Comparison of ENCODE assay signal across 23 cellular contexts in genomic region chr21:42411891-42412635, GRCh38. TPM values are rescaled to one million over a fixed set of nuclear protein-coding genes. Genes with fewer than 3 reads are reported as not detected.
DNase-seq lines count a peak whose midpoint lies in the region; ATAC-seq, FAIRE-seq and TF ChIP-seq lines count a peak whose summit lies in the region.
"Had no signal": no experiment of that assay in that cellular context is flagged by ENCODE, and none has a peak within 500 bp of the region (broad histone marks: within the 10 kb centered on the region; RNA-seq: fewer than 3 reads in every experiment).

No MANE protein-coding gene starts in this region.

- FAIRE-seq in H1 (lab: Jason Lieb, UNC), result no peak
- FAIRE-seq: G401.6, GM12878 had no signal

- ATAC-seq in HG03460 (IDR thresholded peaks at IDR 0.05; ENCODE audit: unreplicated experiment), result no peak
- no peak for ATAC-seq in GM21367 (IDR thresholded peaks at IDR 0.05; ENCODE audit: unreplicated experiment)
- ATAC-seq: GM12878, T-cell had no signal

- peak overlapping the region; percentile 42 for H4K91ac ChIP-seq in H1 (replicated peaks; ENCODE audit: insufficient read length, low read length)

- DNase-seq in activated naive CD4-positive, alpha-beta T cell treated with anti-CD3 and anti-CD28 coated beads, Interleukin-2, amount 10 ng/mL, durations not matched to agents 7 days and 5 days, result peak; percentile 18
- no peak for DNase-seq in activated naive CD4-positive, alpha-beta T cell treated with anti-CD3 and anti-CD28 coated beads, Interleukin-2, amount 50 U/mL, for 16 hours
- DNase-seq in NCI-H226 (peak; percentile 59), H1 (ENCODE audit: low read depth in 1 of 2, low spot score in 2 of 2) (no peak), smooth muscle cell (lab: John Stamatoyannopoulos, UW; ENCODE audit: unreplicated experiment) (no peak)
- DNase-seq in stimulated activated CD4-positive, alpha-beta T cell treated with anti-CD3 and anti-CD28 coated beads, Interleukin-2, amount 100 ng/mL, for 48 hours, result no peak
- DNase-seq: activated naive CD4-positive, alpha-beta T cell; dorsolateral prefrontal cortex; heart right ventricle; IMR-90; NCI-H187 treated with DMSO at 0.1 percent for 48 hours; NCI-H446 treated with DMSO at 0.1 percent for 48 hours; NK-92 treated with Interleukin-12 subunit alpha and Interleukin-12 subunit beta, amount 100 ng/mL, for 24 hours; spleen had no signal

- no peak overlapping the region for H2BK15ac ChIP-seq in H1 (ENCODE audit: low read length)

- no peak overlapping the region for H4K8ac ChIP-seq in H1 (ENCODE audit: extremely low read depth, insufficient read depth, low read length)

- no peak overlapping the region for H2BK12ac ChIP-seq in H1 (ENCODE audit: low read depth, low read length)

- H3K4me2 ChIP-seq in H1 (ENCODE audit: insufficient read depth in 1 of 2, low read depth in 2 of 2, low read length in 2 of 2) (no peak overlapping the region), smooth muscle cell (no peak overlapping the region)

- H3K23ac ChIP-seq in H1 (ENCODE audit: insufficient read length), result no peak overlapping the region

- H3K79me1 ChIP-seq in H1 (ENCODE audit: low read depth, low read length), result no peaks in the 10 kb centered on the region

- H3F3A ChIP-seq in smooth muscle cell (ENCODE audit: low read depth), result no peaks in the 10 kb centered on the region

- H3K4me3 Mint-ChIP-seq in activated naive CD4-positive, alpha-beta T cell treated with anti-CD3 and anti-CD28 coated beads, Interleukin-2, amount 10 ng/mL, durations not matched to agents 7 days and 5 days, result no peak overlapping the region
- H3K4me3 Mint-ChIP-seq: nephron, T-cell had no signal

- peaks cover 6% of the 10 kb centered on the region for H3K23me2 ChIP-seq in H1 (ENCODE audit: low read depth, low read length)

- H3K79me2 ChIP-seq in H1 (ENCODE audit: control insufficient read depth in 1 of 2, insufficient read depth in 2 of 2, low read length in 2 of 2) (no peaks in the 10 kb centered on the region), smooth muscle cell (ENCODE audit: low read depth) (no peaks in the 10 kb centered on the region)

- H3K4ac ChIP-seq in H1 (replicated peaks; ENCODE audit: insufficient read length, low read depth, low read length), result no peak overlapping the region

- H3K36me3 ChIP-seq in H1 (ENCODE audit: control insufficient read depth in 2 of 4, insufficient read depth in 4 of 4, low read length in 3 of 4), result no peaks in the 10 kb centered on the region
- H3K36me3 ChIP-seq in smooth muscle cell (ENCODE audit: low read depth), result no peaks in the 10 kb centered on the region
- H3K36me3 ChIP-seq: upper lobe of left lung had no signal

- H4K5ac ChIP-seq in H1 (ENCODE audit: insufficient read length, low read depth, low read length), result no peak overlapping the region

- no peak overlapping the region for H3K56ac ChIP-seq in H1 (replicated peaks; ENCODE audit: insufficient read length, low read depth, low read length)

- no peak overlapping the region for H2BK20ac ChIP-seq in H1 (ENCODE audit: low read length)

- TF ChIP-seq POLR2A in H1 (IDR thresholded peaks at IDR 0.05; ENCODE audit: control extremely low read depth in 1 of 2, low read depth in 2 of 2, low read length in 2 of 2), result no peak

- POLR2A ChIA-PET in H1 (lab: Charles Lee; ENCODE audit: partially characterized antibody), result interaction anchor here (1.1 kb wide), 1 partner anchor 20 kb away, joined by 3 read pairs; no protein-coding TSS in a partner anchor

- no peak overlapping the region for H2AFZ ChIP-seq in H1 (ENCODE audit: low read length)
- peak overlapping the region; percentile 41 for H2AFZ ChIP-seq in smooth muscle cell (ENCODE audit: low read depth)

- peaks cover 71% of the 10 kb centered on the region for H3K4me1 Mint-ChIP-seq in activated naive CD4-positive, alpha-beta T cell treated with anti-CD3 and anti-CD28 coated beads, Interleukin-2, amount 10 ng/mL, durations not matched to agents 7 days and 5 days
- H3K4me1 Mint-ChIP-seq: nephron had no signal

- peaks cover 65% of the 10 kb centered on the region for H3K36me3 Mint-ChIP-seq in activated naive CD4-positive, alpha-beta T cell treated with anti-CD3 and anti-CD28 coated beads, Interleukin-2, amount 10 ng/mL, durations not matched to agents 7 days and 5 days

- no peak overlapping the region for H2AK5ac ChIP-seq in H1 (ENCODE audit: low read depth, low read length)

- H3K27me3 Mint-ChIP-seq in activated naive CD4-positive, alpha-beta T cell treated with anti-CD3 and anti-CD28 coated beads, Interleukin-2, amount 10 ng/mL, durations not matched to agents 7 days and 5 days, result no peaks in the 10 kb centered on the region
- H3K27me3 Mint-ChIP-seq: T-cell had no signal

- TF ChIP-seq CTCF in H1 (IDR thresholded peaks at IDR 0.05; ENCODE audit: control extremely low read depth in 1 of 3, insufficient read depth in 1 of 3, low read depth in 1 of 3, low read length in 3 of 3) (no peak), smooth muscle cell (IDR thresholded peaks at IDR 0.05; ENCODE audit: borderline replicate concordance, insufficient read depth, poor library complexity, severe bottlenecking) (no peak)

- no peak for TF ChIP-seq EP300 in H1 (IDR thresholded peaks at IDR 0.05; ENCODE audit: borderline replicate concordance in 1 of 2, low read depth in 2 of 2, low read length in 2 of 2)

- no peaks in the 10 kb centered on the region for H3K9me3 ChIP-seq in H1 (ENCODE audit: insufficient read depth in 2 of 2, low read depth in 1 of 2, low read length in 1 of 2)
- no peaks in the 10 kb centered on the region for H3K9me3 ChIP-seq in smooth muscle cell (replicated peaks; ENCODE audit: low read depth)
- H3K9me3 ChIP-seq: heart right ventricle, spleen, upper lobe of left lung had no signal

- CTCF ChIA-PET in activated naive CD4-positive, alpha-beta T cell treated with anti-CD3 and anti-CD28 coated beads, Interleukin-2, amount 10 ng/mL, durations not matched to agents 7 days and 5 days (lab: Charles Lee), result interaction anchor here (0.6 to 1.5 kb wide), 2 partner anchors 30 to 431 kb away, joined by 4 read pairs; no protein-coding TSS in a partner anchor
- CTCF ChIA-PET in H1 (lab: Charles Lee; ENCODE audit: partially characterized antibody), result interaction anchor here (0.8 to 4.2 kb wide), 25 partner anchors 9 to 178 kb away, joined by 3 to 19 read pairs (median 4); no protein-coding TSS in a partner anchor

- no peak overlapping the region for H3K14ac ChIP-seq in H1 (ENCODE audit: insufficient read length)

- H3K27me3 ChIP-seq in H1 (replicated peaks in 1 of 4; ENCODE audit: control insufficient read depth in 3 of 4, extremely low read depth in 1 of 4, insufficient read depth in 3 of 4, low read length in 3 of 4) (no peaks in the 10 kb centered on the region), smooth muscle cell (ENCODE audit: low read depth) (no peaks in the 10 kb centered on the region)

- H3K18ac ChIP-seq in H1 (ENCODE audit: extremely low read depth, low read length), result no peak overlapping the region

- peak overlapping the region; percentile 75 for H3K27ac Mint-ChIP-seq in activated naive CD4-positive, alpha-beta T cell treated with anti-CD3 and anti-CD28 coated beads, Interleukin-2, amount 10 ng/mL, durations not matched to agents 7 days and 5 days
- H3K27ac Mint-ChIP-seq: nephron, progenitor cell of endocrine pancreas had no signal

- H4K20me1 ChIP-seq in H1 (replicated peaks in 1 of 2; ENCODE audit: control insufficient read depth in 1 of 2, insufficient read depth in 2 of 2, low read length in 2 of 2) (peaks cover 0 to 3% of the 10 kb centered on the region in 2 experiments), smooth muscle cell (ENCODE audit: low read depth) (no peaks in the 10 kb centered on the region)

- H3K9ac ChIP-seq in H1 (replicated peaks in 1 of 4; ENCODE audit: extremely low read depth in 1 of 4, low read depth in 3 of 4, low read length in 3 of 4) (no peak overlapping the region), smooth muscle cell (ENCODE audit: low read depth) (no peak overlapping the region)

- WGBS in H1 (ENCODE audit: extremely low coverage in 1 of 2, insufficient coverage in 1 of 2, insufficient read length in 1 of 2, insufficient replicate concordance in 2 of 2, low coverage in 1 of 2, low lambda C conversion rate in 2 of 2, missing lambda C conversion rate in 1 of 2), 2 experiments, result 91% methylated on average over 21 of the region's 21 CpGs; no CpG with 5 or more reads in 1 of the 2 experiments
- WGBS in smooth muscle cell (ENCODE audit: low lambda C conversion rate), result 70% methylated on average over 21 of the region's 21 CpGs

- H3K27ac ChIP-seq in H1 (ENCODE audit: low read depth, low read length) (no peak overlapping the region), smooth muscle cell (ENCODE audit: low read depth) (peak overlapping the region; percentile 21)
- H3K27ac ChIP-seq: dorsolateral prefrontal cortex, heart right ventricle, upper lobe of left lung had no signal

- peaks cover 0 to 3% (median 1%) of the 10 kb centered on the region in 4 experiments; a peak in 4 of 7 replicates for H3K4me1 ChIP-seq in H1 (replicated peaks in 1 of 4; ENCODE audit: control insufficient read depth in 3 of 4, insufficient read depth in 4 of 4, low read length in 3 of 4)
- H3K4me1 ChIP-seq in smooth muscle cell (ENCODE audit: low read depth), result no peaks in the 10 kb centered on the region

- no peaks in the 10 kb centered on the region for H3K9me3 Mint-ChIP-seq in activated naive CD4-positive, alpha-beta T cell treated with anti-CD3 and anti-CD28 coated beads, Interleukin-2, amount 10 ng/mL, durations not matched to agents 7 days and 5 days
- H3K9me3 Mint-ChIP-seq: nephron, T-cell had no signal

- H3K4me3 ChIP-seq in H1 (ENCODE audit: extremely low read depth in 1 of 4, insufficient read depth in 2 of 4, low read depth in 3 of 4, low read length in 4 of 4), result no peak overlapping the region
- H3K4me3 ChIP-seq in smooth muscle cell, result no peak overlapping the region
- H3K4me3 ChIP-seq: dorsolateral prefrontal cortex, GM12878, heart right ventricle, spleen, upper lobe of left lung had no signal

- no peak for TF ChIP-seq RAD21 in H1 (IDR thresholded peaks at IDR 0.05 in 1 of 2, conservative IDR thresholded peaks at IDR 0.05 in 1 of 2; ENCODE audit: low read depth in 2 of 2, low read length in 2 of 2)

- H2BK120ac ChIP-seq in H1 (replicated peaks; ENCODE audit: low read depth, low read length), result no peak overlapping the region

- no peak overlapping the region for H2BK5ac ChIP-seq in H1 (ENCODE audit: low read depth, low read length)

RNA-seq across cellular contexts. Expression of gene UBASH3A, which starts 8.4 kb away (rescaled TPM):
- not detected in 2 replicates for total RNA-seq in H1 (2021; fragmentation: NEBNext Ultra II Directional; extraction: Animal tissue kit (Norgen Biotek cat#: 25700))
- not detected in 2 replicates for polyA plus RNA-seq in H1 (2011; rRNA removed)
- not detected for polyA plus RNA-seq in H1 (2011; cell fraction: cytosol; rRNA removed)
- not detected for polyA plus RNA-seq in H1 (2011; cell fraction: nucleus; rRNA removed)
- polyA plus RNA-seq in H1 (2012, experiment 1 of 2), result not detected in 4 replicates
- polyA plus RNA-seq in H1 (2012, experiment 2 of 2), result not detected
- polyA plus RNA-seq in H1 (2013, experiment 1 of 2), result not detected
- not detected for polyA plus RNA-seq in H1 (2013, experiment 2 of 2)
- 0.19 TPM in 1 of 2 replicates, not detected in the other for polyA minus RNA-seq in H1 (2011; rRNA and poly(A)+ RNA removed)
- polyA minus RNA-seq in H1 (2011; cell fraction: cytosol; rRNA and poly(A)+ RNA removed), result not detected
- polyA minus RNA-seq in H1 (2011; cell fraction: nucleus; rRNA and poly(A)+ RNA removed), result not detected
- total RNA-seq in smooth muscle cell, result not detected in 2 replicates
- polyA plus RNA-seq in smooth muscle cell, result 0.22 TPM in 1 of 2 replicates, not detected in the other
- total RNA-seq: IMR-90, lung microvascular endothelial cell, progenitor cell of endocrine pancreas had no signal
- polyA plus RNA-seq: IMR-90 had no signal

RNA-seq across cellular contexts. Expression of gene TMPRSS3, which starts 16.2 kb away (rescaled TPM):
- not detected in 2 replicates for total RNA-seq in H1 (2021; fragmentation: NEBNext Ultra II Directional; extraction: Animal tissue kit (Norgen Biotek cat#: 25700))
- polyA plus RNA-seq in H1 (2011; rRNA removed), result 0.38 and 0.75 TPM in 2 replicates
- polyA plus RNA-seq in H1 (2011; cell fraction: cytosol; rRNA removed), result 0.61 TPM
- polyA plus RNA-seq in H1 (2011; cell fraction: nucleus; rRNA removed), result 0.63 TPM
- 0.19 to 0.52 TPM (median 0.36 TPM) in 3 of 4 replicates, not detected in the other for polyA plus RNA-seq in H1 (2012, experiment 1 of 2)
- polyA plus RNA-seq in H1 (2012, experiment 2 of 2), result 0.16 TPM
- 0.06 TPM for polyA plus RNA-seq in H1 (2013, experiment 1 of 2)
- polyA plus RNA-seq in H1 (2013, experiment 2 of 2), result 0.13 TPM
- polyA minus RNA-seq in H1 (2011; rRNA and poly(A)+ RNA removed), result 0.44 and 0.63 TPM in 2 replicates
- polyA minus RNA-seq in H1 (2011; cell fraction: cytosol; rRNA and poly(A)+ RNA removed), result not detected
- polyA minus RNA-seq in H1 (2011; cell fraction: nucleus; rRNA and poly(A)+ RNA removed), result 1.3 TPM
- total RNA-seq in smooth muscle cell, result 0.09 TPM in 1 of 2 replicates, not detected in the other
- not detected in 2 replicates for polyA plus RNA-seq in smooth muscle cell
- total RNA-seq: IMR-90, lung microvascular endothelial cell had no signal
- polyA plus RNA-seq: IMR-90 had no signal

RNA-seq across cellular contexts. Expression of gene TFF1, which starts 45.7 kb away (rescaled TPM):
- not detected in 2 replicates for total RNA-seq in H1 (2021; fragmentation: NEBNext Ultra II Directional; extraction: Animal tissue kit (Norgen Biotek cat#: 25700))
- polyA plus RNA-seq in H1 (2011; rRNA removed), result not detected in 2 replicates
- polyA plus RNA-seq in H1 (2011; cell fraction: cytosol; rRNA removed), result not detected
- not detected for polyA plus RNA-seq in H1 (2011; cell fraction: nucleus; rRNA removed)
- polyA plus RNA-seq in H1 (2012, experiment 1 of 2), result not detected in 4 replicates
- not detected for polyA plus RNA-seq in H1 (2012, experiment 2 of 2)
- not detected for polyA plus RNA-seq in H1 (2013, experiment 1 of 2)
- polyA plus RNA-seq in H1 (2013, experiment 2 of 2), result not detected
- not detected in 2 replicates for polyA minus RNA-seq in H1 (2011; rRNA and poly(A)+ RNA removed)
- polyA minus RNA-seq in H1 (2011; cell fraction: cytosol; rRNA and poly(A)+ RNA removed), result not detected
- not detected for polyA minus RNA-seq in H1 (2011; cell fraction: nucleus; rRNA and poly(A)+ RNA removed)
- 3.3 and 7.9 TPM in 2 replicates for total RNA-seq in smooth muscle cell
- polyA plus RNA-seq in smooth muscle cell, result 8.1 and 8.6 TPM in 2 replicates
- total RNA-seq: dorsolateral prefrontal cortex, GM12878, heart right ventricle, IMR-90, lung microvascular endothelial cell, spleen had no signal
- polyA plus RNA-seq: heart right ventricle, IMR-90, spleen had no signal

Comparison
In these comparisons a context has a peak if more than half of its experiments do, and no peak if none do; other contexts are left out.
1. DNase-seq: peak in activated naive CD4-positive, alpha-beta T cell treated with anti-CD3 and anti-CD28 coated beads, Interleukin-2, amount 10 ng/mL, durations not matched to agents 7 days and 5 days (single experiment) and NCI-H226 (single experiment); none in activated naive CD4-positive, alpha-beta T cell treated with anti-CD3 and anti-CD28 coated beads, Interleukin-2, amount 50 U/mL, for 16 hours (single experiment), H1 (0 of 2), smooth muscle cell (single experiment) and stimulated activated CD4-positive, alpha-beta T cell treated with anti-CD3 and anti-CD28 coated beads, Interleukin-2, amount 100 ng/mL, for 48 hours (0 of 2).